19 cellular contexts compared by ENCODE assay signal in genomic region chr20:39813190-39813829, GRCh38.
DNase-seq lines count a peak whose midpoint lies in the region; ATAC-seq and TF ChIP-seq lines count a peak whose summit lies in the region.
"Had no signal": no experiment of that assay in that cellular context is flagged by ENCODE, and none has a peak within 500 bp of the region (broad histone marks: within the 10 kb centered on the region; RNA-seq: fewer than 3 reads in every experiment).

No MANE protein-coding gene starts in this region.

- no peaks in the 10 kb centered on the region for H3K27me3 ChIP-seq in parathyroid adenoma (ENCODE audit: control insufficient read depth, insufficient read depth, low read length)

- H3K4me2 ChIP-seq in parathyroid adenoma (ENCODE audit: low read length), result no peak overlapping the region

- no peak overlapping the region for H3K9ac ChIP-seq in parathyroid adenoma

- no peaks in the 10 kb centered on the region for H3K79me2 ChIP-seq in parathyroid adenoma

- peak overlapping the region; percentile 14 for H2AFZ ChIP-seq in parathyroid adenoma

- no peak overlapping the region for H3K27ac ChIP-seq in parathyroid adenoma

- DNase-seq in GM20000 (ENCODE audit: low spot score) (peak; percentile 12), putamen (ENCODE audit: low spot score) (no peak)
- DNase-seq: ACHN; CD4-positive, alpha-beta T cell; DMS79; IMR-90; Kasumi-1; NCI-H2081; NCI-H226; NCI-H526 treated with DMSO at 0.1 percent for 48 hours; NK-92 treated with Interleukin-12 subunit alpha and Interleukin-12 subunit beta, amount 100 ng/mL, for 24 hours; OCI-M1; RPMI8226 had no signal

- ATAC-seq in GM18498 (IDR thresholded peaks at IDR 0.05; ENCODE audit: unreplicated experiment) (peak; percentile 71), HG03045 (IDR thresholded peaks at IDR 0.05; ENCODE audit: unreplicated experiment) (peak; percentile 59), HG02678 (IDR thresholded peaks at IDR 0.05; ENCODE audit: unreplicated experiment) (no peak), GM18870 (IDR thresholded peaks at IDR 0.05; ENCODE audit: unreplicated experiment) (no peak)

- H3K36me3 ChIP-seq in parathyroid adenoma (ENCODE audit: control insufficient read depth, insufficient read depth, low read length), result no peaks in the 10 kb centered on the region
- H3K36me3 ChIP-seq: HAP-1 had no signal

- no peak overlapping the region for H3K4me3 ChIP-seq in parathyroid adenoma (ENCODE audit: low read depth, low read length)
- H3K4me3 ChIP-seq: HAP-1 had no signal

- TF ChIP-seq CTCF in GM20000 (IDR thresholded peaks at IDR 0.05; ENCODE audit: extremely low read depth, missing control alignments) (no peak), parathyroid adenoma (IDR thresholded peaks at IDR 0.05) (no peak)

- no peaks in the 10 kb centered on the region for H3K9me3 ChIP-seq in parathyroid adenoma (ENCODE audit: control insufficient read depth, low read length)
- H3K9me3 ChIP-seq: HAP-1 had no signal

- H3K4me1 ChIP-seq in parathyroid adenoma, result peaks cover 20% of the 10 kb centered on the region
- H3K4me1 ChIP-seq: HAP-1 had no signal

Comparison
In these comparisons a context has a peak if more than half of its experiments do, and no peak if none do; other contexts are left out.
1. ATAC-seq: peak in GM18498 (single experiment) and HG03045 (single experiment); none in HG02678 (single experiment) and GM18870 (single experiment).